ENCODE assay signal across 8 cellular contexts in genomic region chr19:10927691-10928562, GRCh38. TPM values are rescaled to one million over a fixed set of nuclear protein-coding genes. Genes with fewer than 3 reads are reported as not detected.
DNase-seq lines count a peak whose midpoint lies in the region; ATAC-seq and TF ChIP-seq lines count a peak whose summit lies in the region.

No MANE protein-coding gene starts in this region.

- H3K36me3 ChIP-seq in GM06990 (ENCODE audit: control insufficient read depth, insufficient read depth, low read length) (peaks cover 14% of the 10 kb centered on the region), iPS DF 6.9 (ENCODE audit: control insufficient read depth, insufficient read depth, low read length) (peaks cover 16% of the 10 kb centered on the region)

- H3K27ac ChIP-seq in iPS DF 6.9 (ENCODE audit: low read length): no peak overlapping the region

- H3K4me3 ChIP-seq in GM06990 (replicated peaks; ENCODE audit: low read depth, low read length) (peak overlapping the region; percentile 84), iPS DF 6.9 (ENCODE audit: low read length) (peak overlapping the region; percentile 57; the same call in 1 of the 2 replicates)

- H3K4me3 Mint-ChIP-seq in activated T-helper 2 cell treated with anti-CD3 and anti-CD28 coated beads, Interferon-gamma antibody, Interleukin-2, Interleukin-4, amounts not matched to agents 10 μg/mL and 5 μg/mL and 100 μg/mL, durations not matched to agents 14 hours and 24 hours and 36 hours (ENCODE audit: low read depth): peak overlapping the region; percentile 94
- peak overlapping the region; percentile 96 for H3K4me3 Mint-ChIP-seq in stimulated activated memory B cell treated with anti-CD40 and anti-IgM and Interleukin-4, amounts not matched to agents 10 μg/mL and 1 μg/mL and 100 μg/mL, for 72 hours

- H3K4me1 Mint-ChIP-seq in activated T-helper 2 cell treated with anti-CD3 and anti-CD28 coated beads, Interferon-gamma antibody, Interleukin-2, Interleukin-4, amounts not matched to agents 10 μg/mL and 5 μg/mL and 100 μg/mL, durations not matched to agents 14 hours and 24 hours and 36 hours (ENCODE audit: low read depth): peaks cover 13% of the 10 kb centered on the region
- peaks cover 18% of the 10 kb centered on the region for H3K4me1 Mint-ChIP-seq in stimulated activated memory B cell treated with anti-CD40 and anti-IgM and Interleukin-4, amounts not matched to agents 10 μg/mL and 1 μg/mL and 100 μg/mL, for 72 hours

- ATAC-seq in HG03520 (IDR thresholded peaks at IDR 0.05; ENCODE audit: unreplicated experiment): peak; percentile 12
- peak; percentile 0 for ATAC-seq in stimulated activated memory B cell treated with anti-CD40 and anti-IgM and Interleukin-4, amounts not matched to agents 10 μg/mL and 1 μg/mL and 100 μg/mL, for 72 hours
- ATAC-seq in GM21423 (IDR thresholded peaks at IDR 0.05; ENCODE audit: unreplicated experiment): no peak

- intact Hi-C loops in activated T-helper 2 cell treated with anti-CD3 and anti-CD28 coated beads, Interferon-gamma antibody, Interleukin-2, Interleukin-4, amounts not matched to agents 10 μg/mL and 5 μg/mL and 100 μg/mL, durations not matched to agents 14 hours and 24 hours and 36 hours (cut with micrococcal nuclease): loop anchor here (1.0 to 2.0 kb wide), 2 partner anchors 33 to 57 kb away; partner anchors contain the start of genes CARM1 and SMARCA4

- DNase-seq in GM06990 (ENCODE audit: extremely low read depth, insufficient read length): no peak
- DNase-seq in activated T-helper 2 cell treated with anti-CD3 and anti-CD28 coated beads, Interferon-gamma antibody, Interleukin-2, Interleukin-4, amounts not matched to agents 10 μg/mL and 5 μg/mL and 100 μg/mL, durations not matched to agents 14 hours and 24 hours and 36 hours (ENCODE audit: low spot score): no peak
- DNase-seq in iPS DF 6.9 (ENCODE audit: low read depth, low spot score): no peak
- no peak for DNase-seq in HPDE6-E6E7 (ENCODE audit: extremely low spot score)
- DNase-seq in inferior parietal cortex (ENCODE audit: extremely low spot score): no peak

- no CpG with 5 or more reads among the region's 48 CpGs for WGBS in iPS DF 6.9 (ENCODE audit: insufficient coverage, insufficient read length)

- peaks cover 27% of the 10 kb centered on the region for H3K36me3 Mint-ChIP-seq in activated T-helper 2 cell treated with anti-CD3 and anti-CD28 coated beads, Interferon-gamma antibody, Interleukin-2, Interleukin-4, amounts not matched to agents 10 μg/mL and 5 μg/mL and 100 μg/mL, durations not matched to agents 14 hours and 24 hours and 36 hours (ENCODE audit: low read depth)
- peaks cover 17% of the 10 kb centered on the region for H3K36me3 Mint-ChIP-seq in stimulated activated memory B cell treated with anti-CD40 and anti-IgM and Interleukin-4, amounts not matched to agents 10 μg/mL and 1 μg/mL and 100 μg/mL, for 72 hours

- no peaks in the 10 kb centered on the region for H3K27me3 Mint-ChIP-seq in activated T-helper 2 cell treated with anti-CD3 and anti-CD28 coated beads, Interferon-gamma antibody, Interleukin-2, Interleukin-4, amounts not matched to agents 10 μg/mL and 5 μg/mL and 100 μg/mL, durations not matched to agents 14 hours and 24 hours and 36 hours (ENCODE audit: low read depth)
- H3K27me3 Mint-ChIP-seq in stimulated activated memory B cell treated with anti-CD40 and anti-IgM and Interleukin-4, amounts not matched to agents 10 μg/mL and 1 μg/mL and 100 μg/mL, for 72 hours: no peaks in the 10 kb centered on the region

- H3K9me3 Mint-ChIP-seq in activated T-helper 2 cell treated with anti-CD3 and anti-CD28 coated beads, Interferon-gamma antibody, Interleukin-2, Interleukin-4, amounts not matched to agents 10 μg/mL and 5 μg/mL and 100 μg/mL, durations not matched to agents 14 hours and 24 hours and 36 hours: no peaks in the 10 kb centered on the region
- H3K9me3 Mint-ChIP-seq in stimulated activated memory B cell treated with anti-CD40 and anti-IgM and Interleukin-4, amounts not matched to agents 10 μg/mL and 1 μg/mL and 100 μg/mL, for 72 hours: no peaks in the 10 kb centered on the region

- peaks cover 4% of the 10 kb centered on the region; the same call in 1 of the 2 replicates for H3K4me1 ChIP-seq in iPS DF 6.9 (ENCODE audit: control insufficient read depth, insufficient read depth, low read length)

- H3K27ac Mint-ChIP-seq in activated T-helper 2 cell treated with anti-CD3 and anti-CD28 coated beads, Interferon-gamma antibody, Interleukin-2, Interleukin-4, amounts not matched to agents 10 μg/mL and 5 μg/mL and 100 μg/mL, durations not matched to agents 14 hours and 24 hours and 36 hours: peak overlapping the region; percentile 80
- H3K27ac Mint-ChIP-seq in stimulated activated memory B cell treated with anti-CD40 and anti-IgM and Interleukin-4, amounts not matched to agents 10 μg/mL and 1 μg/mL and 100 μg/mL, for 72 hours: peak overlapping the region; percentile 83

- H3K27me3 ChIP-seq in GM06990 (replicated peaks; ENCODE audit: control insufficient read depth, insufficient read depth, low read length) (no peaks in the 10 kb centered on the region), iPS DF 6.9 (ENCODE audit: control insufficient read depth, insufficient read depth, low read length) (no peaks in the 10 kb centered on the region)

- H3K9me3 ChIP-seq in iPS DF 6.9 (ENCODE audit: control insufficient read depth, insufficient read depth, low read length): no peaks in the 10 kb centered on the region

- no peak for TF ChIP-seq CTCF in GM06990 (IDR thresholded peaks at IDR 0.05; ENCODE audit: insufficient read depth, low read length, poor library complexity, severe bottlenecking)

RNA-seq across cellular contexts. Expression of gene YIPF2, which starts 0.5 kb away (rescaled TPM):
- 25.0 and 25.9 TPM in 2 replicates for total RNA-seq in activated T-helper 2 cell treated with anti-CD3 and anti-CD28 coated beads, Interferon-gamma antibody, Interleukin-2, Interleukin-4, amounts not matched to agents 10 μg/mL and 5 μg/mL and 100 μg/mL, durations not matched to agents 14 hours and 24 hours and 36 hours

RNA-seq across cellular contexts. Expression of gene TIMM29, which starts 0.7 kb away (rescaled TPM):
- 18.8 and 19.0 TPM in 2 replicates for total RNA-seq in activated T-helper 2 cell treated with anti-CD3 and anti-CD28 coated beads, Interferon-gamma antibody, Interleukin-2, Interleukin-4, amounts not matched to agents 10 μg/mL and 5 μg/mL and 100 μg/mL, durations not matched to agents 14 hours and 24 hours and 36 hours

RNA-seq across cellular contexts. Expression of gene SMARCA4, which starts 32.9 kb away (rescaled TPM):
- 149 and 158 TPM in 2 replicates for total RNA-seq in activated T-helper 2 cell treated with anti-CD3 and anti-CD28 coated beads, Interferon-gamma antibody, Interleukin-2, Interleukin-4, amounts not matched to agents 10 μg/mL and 5 μg/mL and 100 μg/mL, durations not matched to agents 14 hours and 24 hours and 36 hours

RNA-seq across cellular contexts. Expression of gene CARM1, which starts 56.6 kb away (rescaled TPM):
- 87.5 and 89.3 TPM in 2 replicates for total RNA-seq in activated T-helper 2 cell treated with anti-CD3 and anti-CD28 coated beads, Interferon-gamma antibody, Interleukin-2, Interleukin-4, amounts not matched to agents 10 μg/mL and 5 μg/mL and 100 μg/mL, durations not matched to agents 14 hours and 24 hours and 36 hours
